In the genomic region with DNA sequence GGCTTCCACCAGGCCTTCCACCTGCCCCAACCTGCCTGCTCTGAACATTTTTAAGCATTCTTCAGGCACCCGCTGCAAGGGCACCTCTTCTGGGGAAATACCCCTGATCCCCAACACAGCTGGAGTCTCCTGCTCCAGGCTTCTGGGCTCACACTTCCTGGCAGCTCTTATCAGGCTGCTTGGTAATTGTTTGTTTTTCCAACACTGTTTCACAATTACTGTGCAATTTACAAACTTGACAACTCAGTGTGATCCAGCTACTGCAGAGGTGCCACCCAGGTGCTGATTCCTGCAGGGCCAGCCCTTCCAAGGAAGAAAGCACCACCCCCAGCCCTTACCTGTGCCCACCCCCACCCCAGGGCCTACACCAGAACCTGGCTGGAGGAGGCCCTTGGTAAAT, we compare ENCODE assay signal across 21 cellular contexts.
DNase-seq lines count a peak whose midpoint lies in the region; ATAC-seq, FAIRE-seq and TF ChIP-seq lines count a peak whose summit lies in the region.
"Had no signal": no experiment of that assay in that cellular context is flagged by ENCODE, and none has a peak within 500 bp of the region (broad histone marks: within the 10 kb centered on the region; RNA-seq: fewer than 3 reads in every experiment).

No MANE protein-coding gene starts in this region.

- WGBS in K562 (ENCODE audit: insufficient coverage, low coverage, missing lambda C conversion rate) = 8% methylated on average over 1 of the region's 1 CpG
- 66% methylated on average over 1 of the region's 1 CpG for WGBS in mesenchymal stem cell

- no peaks in the 10 kb centered on the region for H3K9me1 ChIP-seq in K562 (ENCODE audit: control insufficient read depth, insufficient read depth, low read length)

- TF ChIP-seq POLR2A in K562 (conservative IDR thresholded peaks at IDR 0.05) = no peak

- H2BK120ac ChIP-seq in mesenchymal stem cell (ENCODE audit: low read depth, low read length) = no peak overlapping the region

- no TSS peak for BruUV-seq in Caco-2 (replicated peaks; lab: Mats Ljungman, UMichigan)
- no TSS peak for BruUV-seq in K562 (replicated peaks; lab: Mats Ljungman, UMichigan)

- H2BK15ac ChIP-seq in mesenchymal stem cell (ENCODE audit: low read depth, poor library complexity, severe bottlenecking) = no peak overlapping the region

- peaks cover 10% of the 10 kb centered on the region for H3K4me1 Mint-ChIP-seq in Caco-2 (ENCODE audit: low read depth, unreplicated experiment)
- H3K4me1 Mint-ChIP-seq in activated naive CD8-positive, alpha-beta T cell treated with anti-CD3 and anti-CD28 coated beads, Interleukin-2, amount 50 U/mL, for 24 hours = no peaks in the 10 kb centered on the region
- H3K4me1 Mint-ChIP-seq: B cell, naive B cell had no signal

- no peak overlapping the region for H2AK5ac ChIP-seq in mesenchymal stem cell (ENCODE audit: low read length, severe bottlenecking)

- H2BK5ac ChIP-seq in mesenchymal stem cell (ENCODE audit: low read depth, low read length, poor library complexity, severe bottlenecking) = no peak overlapping the region

- H3K27ac Mint-ChIP-seq in Caco-2 (ENCODE audit: unreplicated experiment) = peak overlapping the region; percentile 21
- no peak overlapping the region for H3K27ac Mint-ChIP-seq in activated naive CD8-positive, alpha-beta T cell treated with anti-CD3 and anti-CD28 coated beads, Interleukin-2, amount 50 U/mL, for 24 hours
- H3K27ac Mint-ChIP-seq: activated CD4-positive, alpha-beta T cell treated with anti-CD3 and anti-CD28 coated beads, Interleukin-2, amount 10 ng/mL, durations not matched to agents 24 days and 14 days; B cell; naive B cell; stimulated activated naive B cell treated with anti-CD40 and anti-IgM and Interleukin-4, amounts not matched to agents 10 μg/mL and 1 μg/mL and 100 μg/mL, for 72 hours; T-helper 1 cell treated with Interleukin-12 subunit alpha and Interleukin-12 subunit beta and Interleukin-4 antibody, amounts not matched to agents 30 μg/mL and 1 μg/mL, for 36 hours had no signal

- DNase-seq in Caco-2 = peak in 1 of 2 experiments; percentile 55
- peak; percentile 39 for DNase-seq in NCI-H1417 treated with DMSO at 0.1 percent for 48 hours (lab: John Stamatoyannopoulos, UW)
- DNase-seq in K562 (ENCODE audit: extremely low read depth in 1 of 4, low spot score in 3 of 4) = no peak
- peak; percentile 57 for DNase-seq in mesenchymal stem cell
- DNase-seq in kidney tubule cell (ENCODE audit: low spot score) = no peak
- no peak for DNase-seq in stimulated activated naive CD4-positive, alpha-beta T cell (lab: John Stamatoyannopoulos, UW)
- no peak for DNase-seq in activated naive CD8-positive, alpha-beta T cell treated with anti-CD3 and anti-CD28 coated beads, Interleukin-2, amount 50 U/mL, for 24 hours
- DNase-seq: activated CD4-positive, alpha-beta T cell treated with anti-CD3 and anti-CD28 coated beads, Interleukin-2, amount 10 ng/mL, durations not matched to agents 24 days and 14 days; activated T-cell treated with anti-CD3 and anti-CD28 coated beads, Interleukin-2, amount 50 U/mL, for 48 hours; aorta; foreskin melanocyte; islet precursor cell; naive B cell; NCI-H345; Peyer's patch; sigmoid colon; stimulated activated naive B cell treated with anti-CD40 and anti-IgM and Interleukin-4, amounts not matched to agents 10 μg/mL and 1 μg/mL and 100 μg/mL, for 72 hours had no signal

- H3K27me3 ChIP-seq in Caco-2 (replicated peaks; ENCODE audit: control insufficient read depth, insufficient read depth, low read length) = no peaks in the 10 kb centered on the region
- H3K27me3 ChIP-seq in K562 (ENCODE audit: control insufficient read depth in 2 of 2, insufficient read depth in 2 of 2, low read length in 2 of 2) = peaks cover 15 to 50% of the 10 kb centered on the region in 2 experiments
- H3K27me3 ChIP-seq in mesenchymal stem cell (ENCODE audit: control insufficient read depth in 1 of 2, insufficient read depth in 1 of 2, low read length in 2 of 2) = peaks cover 19 to 27% of the 10 kb centered on the region in 2 experiments
- H3K27me3 ChIP-seq: Peyer's patch, sigmoid colon had no signal

- H3K4me1 ChIP-seq in Caco-2 (peaks cover 6% of the 10 kb centered on the region; the same call in 1 of the 2 replicates), K562 (replicated peaks in 1 of 2; ENCODE audit: control insufficient read depth in 2 of 2, insufficient read depth in 2 of 2, low read length in 2 of 2) (no peaks in the 10 kb centered on the region; a peak in 3 of 5 replicates), mesenchymal stem cell (ENCODE audit: control insufficient read depth, insufficient read depth, low read depth, low read length) (no peaks in the 10 kb centered on the region)
- H3K4me1 ChIP-seq: Peyer's patch, sigmoid colon had no signal

- H3K36me3 Mint-ChIP-seq in Caco-2 (ENCODE audit: insufficient read depth, unreplicated experiment) = no peaks in the 10 kb centered on the region
- no peaks in the 10 kb centered on the region for H3K36me3 Mint-ChIP-seq in activated naive CD8-positive, alpha-beta T cell treated with anti-CD3 and anti-CD28 coated beads, Interleukin-2, amount 50 U/mL, for 24 hours (ENCODE audit: low read depth)
- H3K36me3 Mint-ChIP-seq: naive B cell; stimulated activated naive B cell treated with anti-CD40 and anti-IgM and Interleukin-4, amounts not matched to agents 10 μg/mL and 1 μg/mL and 100 μg/mL, for 72 hours had no signal

- H3K4ac ChIP-seq in mesenchymal stem cell (ENCODE audit: low read depth in 1 of 2, low read length in 2 of 2) = no peak overlapping the region

- TF ChIP-seq RAD21 in K562 (CRISPR knock-in tag; conservative IDR thresholded peaks at IDR 0.05 in 1 of 2, IDR thresholded peaks at IDR 0.05 in 1 of 2) = no peak

- no peaks in the 10 kb centered on the region for H3K27me3 Mint-ChIP-seq in Caco-2 (ENCODE audit: insufficient read depth, unreplicated experiment)
- H3K27me3 Mint-ChIP-seq in activated naive CD8-positive, alpha-beta T cell treated with anti-CD3 and anti-CD28 coated beads, Interleukin-2, amount 50 U/mL, for 24 hours = peaks cover 3% of the 10 kb centered on the region

- H4K20me1 ChIP-seq in K562 (replicated peaks; ENCODE audit: control insufficient read depth, insufficient read depth, low read length) = peaks cover 9% of the 10 kb centered on the region; the same call in 1 of the 2 replicates

- TF ChIP-seq CTCF in Caco-2 (IDR thresholded peaks at IDR 0.05; ENCODE audit: insufficient read depth in 1 of 2, low read depth in 1 of 2, low read length in 1 of 2, severe bottlenecking in 1 of 2, unreplicated experiment in 1 of 2) (no peak), K562 (IDR thresholded peaks at IDR 0.05 in 2 of 3, conservative IDR thresholded peaks at IDR 0.05 in 1 of 3; ENCODE audit: insufficient read depth in 2 of 3, low read depth in 1 of 3, low read length in 3 of 3) (no peak)

- FAIRE-seq in K562 (lab: Jason Lieb, UNC) = no peak
- FAIRE-seq: GM12892 had no signal

- no peak overlapping the region for H4K91ac ChIP-seq in mesenchymal stem cell (ENCODE audit: low read length)

- no peaks in the 10 kb centered on the region for H3K9me3 ChIP-seq in Caco-2
- H3K9me3 ChIP-seq in K562 (replicated peaks; ENCODE audit: control insufficient read depth, insufficient read depth, low read depth, low read length) = no peaks in the 10 kb centered on the region
- no peaks in the 10 kb centered on the region for H3K9me3 ChIP-seq in mesenchymal stem cell (ENCODE audit: control insufficient read depth, low read length)
- H3K9me3 ChIP-seq: Peyer's patch, sigmoid colon had no signal

- peak overlapping the region in 1 of 2 experiments; percentile 37 for H2BK12ac ChIP-seq in mesenchymal stem cell (ENCODE audit: low read length in 2 of 2)

- no peak overlapping the region for H2AFZ ChIP-seq in K562 (ENCODE audit: low read depth, low read length)
- no peak overlapping the region for H2AFZ ChIP-seq in mesenchymal stem cell (ENCODE audit: low read depth, low read length)

- H4K8ac ChIP-seq in mesenchymal stem cell (ENCODE audit: low read length) = no peak overlapping the region

- no peak overlapping the region for H3K23ac ChIP-seq in mesenchymal stem cell (ENCODE audit: low read length in 2 of 2)

- no peak overlapping the region for H3K4me3 Mint-ChIP-seq in Caco-2 (ENCODE audit: unreplicated experiment)
- no peak overlapping the region for H3K4me3 Mint-ChIP-seq in activated naive CD8-positive, alpha-beta T cell treated with anti-CD3 and anti-CD28 coated beads, Interleukin-2, amount 50 U/mL, for 24 hours
- H3K4me3 Mint-ChIP-seq: activated CD4-positive, alpha-beta T cell treated with anti-CD3 and anti-CD28 coated beads, Interleukin-2, amount 10 ng/mL, durations not matched to agents 24 days and 14 days; B cell; naive B cell; stimulated activated naive B cell treated with anti-CD40 and anti-IgM and Interleukin-4, amounts not matched to agents 10 μg/mL and 1 μg/mL and 100 μg/mL, for 72 hours; T-helper 1 cell treated with Interleukin-12 subunit alpha and Interleukin-12 subunit beta and Interleukin-4 antibody, amounts not matched to agents 30 μg/mL and 1 μg/mL, for 36 hours had no signal

- no peaks in the 10 kb centered on the region for H3K9me3 Mint-ChIP-seq in Caco-2 (ENCODE audit: unreplicated experiment)
- no peaks in the 10 kb centered on the region for H3K9me3 Mint-ChIP-seq in activated naive CD8-positive, alpha-beta T cell treated with anti-CD3 and anti-CD28 coated beads, Interleukin-2, amount 50 U/mL, for 24 hours
- H3K9me3 Mint-ChIP-seq: activated CD4-positive, alpha-beta T cell treated with anti-CD3 and anti-CD28 coated beads, Interleukin-2, amount 10 ng/mL, durations not matched to agents 24 days and 14 days; naive B cell; stimulated activated naive B cell treated with anti-CD40 and anti-IgM and Interleukin-4, amounts not matched to agents 10 μg/mL and 1 μg/mL and 100 μg/mL, for 72 hours; T-helper 1 cell treated with Interleukin-12 subunit alpha and Interleukin-12 subunit beta and Interleukin-4 antibody, amounts not matched to agents 30 μg/mL and 1 μg/mL, for 36 hours had no signal

- H3K4me3 ChIP-seq in Caco-2 (ENCODE audit: low read depth, low read length) (no peak overlapping the region), K562 (no peak overlapping the region), mesenchymal stem cell (ENCODE audit: insufficient read depth in 1 of 2, low read depth in 1 of 2, low read length in 2 of 2) (no peak overlapping the region)
- H3K4me3 ChIP-seq: Peyer's patch, sigmoid colon had no signal

- no peak for TF ChIP-seq EP300 in K562 (IDR thresholded peaks at IDR 0.05; ENCODE audit: low read length)

- ATAC-seq in K562 (no peak), HG03565 (IDR thresholded peaks at IDR 0.05; ENCODE audit: unreplicated experiment) (no peak)
- ATAC-seq in activated naive CD8-positive, alpha-beta T cell treated with anti-CD3 and anti-CD28 coated beads, Interleukin-2, amount 50 U/mL, for 24 hours = no peak
- ATAC-seq: stimulated activated naive B cell treated with anti-CD40 and anti-IgM and Interleukin-4, amounts not matched to agents 10 μg/mL and 1 μg/mL and 100 μg/mL, for 72 hours had no signal

- POLR2A ChIA-PET in Caco-2 (lab: Charles Lee) = no interaction called here
- POLR2A ChIA-PET in K562 (lab: Yijun Ruan, JAX) = interaction anchor here (1.5 kb wide), 1 partner anchor 10 kb away, joined by 4 read pairs; no protein-coding TSS in a partner anchor

- H3K79me2 ChIP-seq in K562 (ENCODE audit: control insufficient read depth, insufficient read depth, low read length) = no peaks in the 10 kb centered on the region

- no peaks in the 10 kb centered on the region for H3K79me1 ChIP-seq in mesenchymal stem cell (replicated peaks; ENCODE audit: low read length, poor library complexity, severe bottlenecking)

- peak overlapping the region; percentile 35 to 68 for H3K18ac ChIP-seq in mesenchymal stem cell (ENCODE audit: low read depth in 1 of 2, low read length in 2 of 2)

- no peak overlapping the region for H3K4me2 ChIP-seq in K562 (ENCODE audit: insufficient read depth, low read length)
- no peak overlapping the region for H3K4me2 ChIP-seq in mesenchymal stem cell (ENCODE audit: low read length, poor library complexity, severe bottlenecking)

- intact Hi-C loops in Caco-2 (cut with micrococcal nuclease; ENCODE audit: unreplicated experiment) = no loop called here
- intact Hi-C loops in K562 (cut with micrococcal nuclease) = no loop called here

- H3K9ac ChIP-seq in K562 (ENCODE audit: insufficient read depth in 1 of 2, low read depth in 2 of 2, low read length in 2 of 2) (no peak overlapping the region), mesenchymal stem cell (ENCODE audit: low read length) (no peak overlapping the region)

- in situ Hi-C loops in K562 (cut with MboI) = no loop called here

- no peak overlapping the region for H3K27ac ChIP-seq in K562 (ENCODE audit: extremely low read depth, low read depth, low read length)
- H3K27ac ChIP-seq in mesenchymal stem cell (ENCODE audit: low read length, poor library complexity, severe bottlenecking) = no peak overlapping the region
- H3K27ac ChIP-seq: Peyer's patch, sigmoid colon had no signal

- H3K36me3 ChIP-seq in Caco-2 (ENCODE audit: control insufficient read depth, insufficient read depth, low read length) (no peaks in the 10 kb centered on the region), K562 (ENCODE audit: control insufficient read depth, insufficient read depth, low read length) (no peaks in the 10 kb centered on the region), mesenchymal stem cell (ENCODE audit: control insufficient read depth in 1 of 2, insufficient read depth in 2 of 2, low read depth in 1 of 2, low read length in 2 of 2) (no peaks in the 10 kb centered on the region)
- H3K36me3 ChIP-seq: Peyer's patch, sigmoid colon had no signal

- CTCF ChIA-PET in Caco-2 (lab: Charles Lee) = interaction anchor here (0.6 kb wide), 1 partner anchor 37 kb away, joined by 3 read pairs; no protein-coding TSS in a partner anchor
- CTCF ChIA-PET in K562 (lab: Yijun Ruan, JAX; ENCODE audit: low intra/inter-chr PET ratio) = no interaction called here

- H3K14ac ChIP-seq in mesenchymal stem cell (ENCODE audit: low read length in 2 of 2) = peak overlapping the region in 1 of 2 experiments; percentile 29

Comparison
In these comparisons a context has a peak if more than half of its experiments do, and no peak if none do; other contexts are left out.
1. DNase-seq: peak in NCI-H1417 treated with DMSO at 0.1 percent for 48 hours (single experiment) and mesenchymal stem cell (single experiment); none in K562 (0 of 4), kidney tubule cell (single experiment), stimulated activated naive CD4-positive, alpha-beta T cell (0 of 6) and activated naive CD8-positive, alpha-beta T cell treated with anti-CD3 and anti-CD28 coated beads, Interleukin-2, amount 50 U/mL, for 24 hours (single experiment).